Comparison of ENCODE assay signal across 8 cellular contexts in the genomic region with DNA sequence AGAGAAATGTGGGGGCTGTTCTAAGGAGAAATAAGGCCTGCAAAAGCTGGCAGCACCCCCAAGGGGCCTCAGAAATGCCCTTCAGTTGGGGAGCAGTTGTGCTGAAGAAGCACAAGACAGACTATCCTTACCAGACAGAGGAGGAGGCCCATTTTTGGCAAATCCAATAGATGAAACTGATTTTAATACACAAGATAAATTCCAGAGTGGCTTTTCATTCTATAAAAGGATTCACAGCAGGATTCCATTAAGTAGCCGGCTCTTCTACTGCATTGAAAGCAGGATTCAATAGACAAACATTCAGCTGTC. TPM values are rescaled to one million over a fixed set of nuclear protein-coding genes. Genes with fewer than 3 reads are reported as not detected.
A peak's percentile ranks its signal among the peaks of the same experiment; 100 is the strongest.
DNase-seq lines count a peak whose midpoint lies in the region; ATAC-seq, FAIRE-seq and TF ChIP-seq lines count a peak whose summit lies in the region.

No MANE protein-coding gene starts in this region.

- H3F3A ChIP-seq in SU-DHL-6 (ENCODE audit: insufficient read depth), result peaks cover 75% of the 10 kb centered on the region

- peaks cover 22% of the 10 kb centered on the region for H3K36me3 Mint-ChIP-seq in activated CD4-positive, alpha-beta T cell treated with anti-CD3 and anti-CD28 coated beads, Interleukin-2, amount 10 ng/mL, durations not matched to agents 24 days and 14 days (ENCODE audit: low read depth)

- no peak overlapping the region for H2AFZ ChIP-seq in SU-DHL-6 (ENCODE audit: low read depth, low read length, severe bottlenecking)

- H3K27ac Mint-ChIP-seq in activated CD4-positive, alpha-beta T cell treated with anti-CD3 and anti-CD28 coated beads, Interleukin-2, amount 10 ng/mL, durations not matched to agents 24 days and 14 days, result peak overlapping the region; percentile 99

- H3K4me1 ChIP-seq in right cardiac atrium (ENCODE audit: control insufficient read depth, insufficient read depth, low read length), result peaks cover 7% of the 10 kb centered on the region
- peaks cover 23% of the 10 kb centered on the region for H3K4me1 ChIP-seq in stomach smooth muscle (ENCODE audit: control insufficient read depth, insufficient read depth, low read length)

- H3K36me3 ChIP-seq in SU-DHL-6 (ENCODE audit: low read length) (no peaks in the 10 kb centered on the region), stomach smooth muscle (ENCODE audit: control insufficient read depth in 2 of 2, insufficient read depth in 2 of 2, low read length in 2 of 2) (no peaks in the 10 kb centered on the region)

- peak overlapping the region; percentile 32 for H3K4me3 ChIP-seq in SU-DHL-6 (ENCODE audit: insufficient read depth, low read length, poor library complexity, severe bottlenecking)
- no peak overlapping the region for H3K4me3 ChIP-seq in right cardiac atrium (ENCODE audit: low read length)
- H3K4me3 ChIP-seq in stomach smooth muscle (ENCODE audit: low read length in 2 of 2), result peak overlapping the region in 1 of 2 donors; percentile 40

- peaks cover 51% of the 10 kb centered on the region for H3K4me1 Mint-ChIP-seq in activated CD4-positive, alpha-beta T cell treated with anti-CD3 and anti-CD28 coated beads, Interleukin-2, amount 10 ng/mL, durations not matched to agents 24 days and 14 days

- H3K9me3 ChIP-seq in SU-DHL-6 (ENCODE audit: insufficient read depth, low read length), result no peaks in the 10 kb centered on the region
- no peaks in the 10 kb centered on the region for H3K9me3 ChIP-seq in right cardiac atrium (ENCODE audit: control insufficient read depth, low read length)
- no peaks in the 10 kb centered on the region for H3K9me3 ChIP-seq in stomach smooth muscle (ENCODE audit: control insufficient read depth in 2 of 2, low read length in 2 of 2)

- H3K4me3 Mint-ChIP-seq in activated CD4-positive, alpha-beta T cell treated with anti-CD3 and anti-CD28 coated beads, Interleukin-2, amount 10 ng/mL, durations not matched to agents 24 days and 14 days, result peak overlapping the region; percentile 96

- no peaks in the 10 kb centered on the region for H3K9me2 ChIP-seq in SU-DHL-6 (replicated peaks; ENCODE audit: insufficient read depth, low read length)

- H3K4me2 ChIP-seq in SU-DHL-6 (ENCODE audit: low read depth, low read length, poor library complexity, severe bottlenecking), result peak overlapping the region; percentile 99

- no peak for ATAC-seq in right cardiac atrium

- peak; percentile 57 for DNase-seq in activated CD4-positive, alpha-beta T cell treated with anti-CD3 and anti-CD28 coated beads, Interleukin-2, amount 10 ng/mL, durations not matched to agents 24 days and 14 days
- DNase-seq in activated CD4-positive, alpha-beta T cell treated with anti-CD3 and anti-CD28 coated beads for 4 hours, result no peak
- DNase-seq in right cardiac atrium (no peak), NCI-H524 treated with DMSO at 0.1 percent for 48 hours (lab: John Stamatoyannopoulos, UW) (no peak), NCI-H2227 treated with DMSO at 0.1 percent for 48 hours (lab: John Stamatoyannopoulos, UW) (no peak), frontal cortex (ENCODE audit: low spot score in 2 of 2) (no peak)

- H4K20me1 ChIP-seq in SU-DHL-6 (ENCODE audit: low read depth, low read length), result no peaks in the 10 kb centered on the region

- H3K27me3 Mint-ChIP-seq in activated CD4-positive, alpha-beta T cell treated with anti-CD3 and anti-CD28 coated beads, Interleukin-2, amount 10 ng/mL, durations not matched to agents 24 days and 14 days, result no peaks in the 10 kb centered on the region

- TF ChIP-seq CTCF in SU-DHL-6 (IDR thresholded peaks at IDR 0.05; ENCODE audit: insufficient read depth, low read length, poor library complexity, severe bottlenecking), result no peak

- no peak for FAIRE-seq in frontal cortex (lab: Jason Lieb, UNC)

- peak overlapping the region; percentile 100 for H3K27ac ChIP-seq in SU-DHL-6 (ENCODE audit: low read depth, low read length)
- H3K27ac ChIP-seq in right cardiac atrium (ENCODE audit: low read length), result peak overlapping the region; percentile 37
- H3K27ac ChIP-seq in stomach smooth muscle (ENCODE audit: low read length), result peak overlapping the region; percentile 80

- 54% methylated on average over 1 of the region's 1 CpG for WGBS in right cardiac atrium

- H3K9me3 Mint-ChIP-seq in activated CD4-positive, alpha-beta T cell treated with anti-CD3 and anti-CD28 coated beads, Interleukin-2, amount 10 ng/mL, durations not matched to agents 24 days and 14 days, result no peaks in the 10 kb centered on the region

- intact Hi-C loops in activated CD4-positive, alpha-beta T cell treated with anti-CD3 and anti-CD28 coated beads, Interleukin-2, amount 10 ng/mL, durations not matched to agents 24 days and 14 days (cut with micrococcal nuclease), result loop anchor here (2.0 kb wide), 1 partner anchor 78 kb away; a partner anchor contains a TSS
- intact Hi-C loops in right cardiac atrium (cut with DNase I), result no loop called here

- H3K27me3 ChIP-seq in SU-DHL-6 (ENCODE audit: low read length) (no peaks in the 10 kb centered on the region), right cardiac atrium (ENCODE audit: control insufficient read depth, insufficient read depth) (no peaks in the 10 kb centered on the region), stomach smooth muscle (ENCODE audit: control insufficient read depth in 1 of 2, insufficient read depth in 2 of 2, low read length in 2 of 2) (no peaks in the 10 kb centered on the region)

- H3K9ac ChIP-seq in SU-DHL-6 (ENCODE audit: low read length) (peak overlapping the region; percentile 64), stomach smooth muscle (ENCODE audit: low read length in 2 of 2) (peak overlapping the region; percentile 51 to 61)

- H3K79me2 ChIP-seq in SU-DHL-6 (ENCODE audit: insufficient read depth, low read length), result peaks cover 91% of the 10 kb centered on the region

RNA-seq across cellular contexts. Expression of a gene that starts 8.1 kb away (rescaled TPM):
- 151 and 153 TPM in 2 replicates for total RNA-seq in activated CD4-positive, alpha-beta T cell treated with anti-CD3 and anti-CD28 coated beads, Interleukin-2, amount 10 ng/mL, durations not matched to agents 24 days and 14 days
- total RNA-seq in right cardiac atrium (10 to 100 TPM; 13.9 to 30.4 (median 16.8) TPM), frontal cortex (69.3 TPM)
- 5.7 TPM for polyA plus RNA-seq in right cardiac atrium

Comparison
In these comparisons a context has a peak if more than half of its experiments do, and no peak if none do; other contexts are left out.
1. H3K27ac ChIP-seq: peak in every context shown above with its lines; median percentile 100 in SU-DHL-6; 80 in stomach smooth muscle; 37 in right cardiac atrium.